ENCODE assay signal across 13 cellular contexts in genomic region chr18:45954070-45954712, GRCh38. TPM values are rescaled to one million over a fixed set of nuclear protein-coding genes. Genes with fewer than 3 reads are reported as not detected.
DNase-seq lines count a peak whose midpoint lies in the region; ATAC-seq and TF ChIP-seq lines count a peak whose summit lies in the region.
"Had no signal": no experiment of that assay in that cellular context is flagged by ENCODE, and none has a peak within 500 bp of the region (broad histone marks: within the 10 kb centered on the region; RNA-seq: fewer than 3 reads in every experiment).

No MANE protein-coding gene starts in this region.

- no peak for TF ChIP-seq POLR2A in prostate gland (IDR thresholded peaks at IDR 0.05)

- CTCF ChIA-PET in RWPE1 (lab: Yijun Ruan, JAX), result interaction anchor here (1.1 kb wide), 1 partner anchor 20 kb away, joined by 3 read pairs; no protein-coding TSS in a partner anchor

- WGBS in prostate gland, result 78% methylated on average over 7 of the region's 7 CpGs

- H3K27me3 ChIP-seq in prostate gland (replicated peaks; ENCODE audit: insufficient read depth), result no peaks in the 10 kb centered on the region
- H3K27me3 ChIP-seq: right atrium auricular region, uterus had no signal

- peak overlapping the region; percentile 89 for H3K27ac ChIP-seq in RWPE1
- no peak overlapping the region for H3K27ac ChIP-seq in prostate gland
- H3K27ac ChIP-seq: right atrium auricular region, uterus had no signal

- no peak for ATAC-seq in HG02798 (IDR thresholded peaks at IDR 0.05; ENCODE audit: poor library complexity, unreplicated experiment)

- POLR2A ChIA-PET in RWPE1 (lab: Yijun Ruan, JAX; ENCODE audit: low non-redundant PET), result no interaction called here

- H3K9me3 ChIP-seq in prostate gland, result no peaks in the 10 kb centered on the region
- H3K9me3 ChIP-seq: right atrium auricular region, uterus had no signal

- no peak for TF ChIP-seq CTCF in RWPE1 (conservative IDR thresholded peaks at IDR 0.05; ENCODE audit: low read depth)
- TF ChIP-seq CTCF in prostate gland (IDR thresholded peaks at IDR 0.05), result no peak

- DNase-seq in GM04503 (ENCODE audit: low read depth) (peak; percentile 87), RWPE1 (ENCODE audit: low spot score) (peak; percentile 64), fibroblast of gingiva (ENCODE audit: low read depth) (peak; percentile 86), putamen (ENCODE audit: low spot score) (peak; percentile 70), prostate gland (ENCODE audit: low spot score) (no peak), NCI-H1048 (lab: John Stamatoyannopoulos, UW) (no peak), NCI-H1694 treated with DMSO at 0.1 percent for 48 hours (lab: John Stamatoyannopoulos, UW) (no peak)
- DNase-seq: activated T-cell treated with anti-CD3 and anti-CD28 coated beads, Interleukin-2, amount 50 U/mL, for 24 hours; DMS153; mesendoderm; uterus had no signal

- H3K4me1 ChIP-seq in prostate gland (replicated peaks), result no peaks in the 10 kb centered on the region
- H3K4me1 ChIP-seq: uterus had no signal

- no peak overlapping the region for H3K4me3 ChIP-seq in prostate gland
- H3K4me3 ChIP-seq: right atrium auricular region, uterus had no signal

- no peaks in the 10 kb centered on the region for H3K36me3 ChIP-seq in prostate gland
- H3K36me3 ChIP-seq: uterus had no signal

- intact Hi-C loops in prostate gland (cut with DNase I), result no loop called here

RNA-seq across cellular contexts. Expression of gene EPG5, which starts 12.9 kb away (rescaled TPM):
- total RNA-seq in prostate gland, result 10 to 100 TPM; 21.5 to 50.3 TPM

Comparison
In these comparisons a context has a peak if more than half of its experiments do, and no peak if none do; other contexts are left out.
1. DNase-seq: peak in GM04503 (single experiment), RWPE1 (single experiment), fibroblast of gingiva (single experiment) and putamen (single experiment); none in prostate gland (single experiment), NCI-H1048 (single experiment) and NCI-H1694 treated with DMSO at 0.1 percent for 48 hours (single experiment).